10 cellular contexts compared by ENCODE assay signal in genomic region chr13:31046711-31047279, GRCh38.
DNase-seq lines count a peak whose midpoint lies in the region; ATAC-seq and TF ChIP-seq lines count a peak whose summit lies in the region.
"Had no signal": no experiment of that assay in that cellular context is flagged by ENCODE, and none has a peak within 500 bp of the region (broad histone marks: within the 10 kb centered on the region; RNA-seq: fewer than 3 reads in every experiment).

No MANE protein-coding gene starts in this region.

- H3K36me3 ChIP-seq in Peyer's patch (no peaks in the 10 kb centered on the region), gastrocnemius medialis (no peaks in the 10 kb centered on the region)

- H3K4me1 Mint-ChIP-seq in glutamatergic neuron (ENCODE audit: low read depth, unreplicated experiment), result peaks cover 47% of the 10 kb centered on the region
- peaks cover 42% of the 10 kb centered on the region for H3K4me1 Mint-ChIP-seq in activated naive CD8-positive, alpha-beta T cell treated with anti-CD3 and anti-CD28 coated beads for 36 hours

- H3K4me3 ChIP-seq in Peyer's patch (no peak overlapping the region), gastrocnemius medialis (no peak overlapping the region)

- peaks cover 18% of the 10 kb centered on the region for H3K9me3 Mint-ChIP-seq in glutamatergic neuron (ENCODE audit: unreplicated experiment)
- no peaks in the 10 kb centered on the region for H3K9me3 Mint-ChIP-seq in activated naive CD8-positive, alpha-beta T cell treated with anti-CD3 and anti-CD28 coated beads for 36 hours
- H3K9me3 Mint-ChIP-seq: neural crest cell had no signal

- no peak overlapping the region for H3K4me3 Mint-ChIP-seq in glutamatergic neuron (ENCODE audit: unreplicated experiment)
- H3K4me3 Mint-ChIP-seq in activated naive CD8-positive, alpha-beta T cell treated with anti-CD3 and anti-CD28 coated beads for 36 hours, result no peak overlapping the region
- H3K4me3 Mint-ChIP-seq: activated naive CD8-positive, alpha-beta T cell; neural crest cell had no signal

- DNase-seq in NCI-H1105 (lab: John Stamatoyannopoulos, UW), result peak; percentile 74
- DNase-seq in Peyer's patch, result peak in 2 of 3 donors; percentile 56 to 64
- peak; percentile 34 for DNase-seq in glutamatergic neuron
- DNase-seq in stimulated activated CD8-positive, alpha-beta memory T cell treated with anti-CD3 and anti-CD28 coated beads, Interleukin-4, amount 100 ng/mL, for 48 hours, result peak; percentile 22
- no peak for DNase-seq in activated naive CD8-positive, alpha-beta T cell treated with anti-CD3 and anti-CD28 coated beads for 36 hours
- DNase-seq in gastrocnemius medialis, result no peak
- DNase-seq in activated effector memory CD4-positive, alpha-beta T cell treated with Interleukin-2 at 50 U/mL for 16 hours, result no peak
- DNase-seq in T-helper 2 cell, result no peak

- no peaks in the 10 kb centered on the region for H3K27me3 ChIP-seq in Peyer's patch
- peaks cover 0 to 3% (median 0%) of the 10 kb centered on the region in 3 donors for H3K27me3 ChIP-seq in gastrocnemius medialis

- no peaks in the 10 kb centered on the region for H3K36me3 Mint-ChIP-seq in glutamatergic neuron (ENCODE audit: unreplicated experiment)
- no peaks in the 10 kb centered on the region for H3K36me3 Mint-ChIP-seq in activated naive CD8-positive, alpha-beta T cell treated with anti-CD3 and anti-CD28 coated beads for 36 hours
- H3K36me3 Mint-ChIP-seq: activated naive CD8-positive, alpha-beta T cell had no signal

- in situ Hi-C loops in gastrocnemius medialis (cut with MboI; ENCODE audit: low sequenced_read_pairs in 4 of 4), result loop anchor here in 3 of 4 donors (25.0 kb wide), 1 partner anchor 909 kb away; no protein-coding TSS in a partner anchor

- H3K9me3 ChIP-seq in Peyer's patch (no peaks in the 10 kb centered on the region), gastrocnemius medialis (no peaks in the 10 kb centered on the region)

- ATAC-seq in gastrocnemius medialis, result no peak

- H3K27ac ChIP-seq in Peyer's patch, result peak overlapping the region in 3 of 4 donors; percentile 68 to 90 (median 80)
- no peak overlapping the region for H3K27ac ChIP-seq in gastrocnemius medialis

- H3K4me1 ChIP-seq in Peyer's patch (peaks cover 0 to 24% (median 4%) of the 10 kb centered on the region in 4 donors), gastrocnemius medialis (peaks cover 0 to 4% of the 10 kb centered on the region in 2 donors)

- intact Hi-C loops in gastrocnemius medialis (cut with DNase I; ENCODE audit: low total_unique reads), result loop anchor here (10.0 kb wide), 2 partner anchors 242 to 372 kb away; no protein-coding TSS in a partner anchor

- peaks cover 6% of the 10 kb centered on the region for H3K27me3 Mint-ChIP-seq in glutamatergic neuron (ENCODE audit: unreplicated experiment)
- H3K27me3 Mint-ChIP-seq in activated naive CD8-positive, alpha-beta T cell treated with anti-CD3 and anti-CD28 coated beads for 36 hours, result peaks cover 26% of the 10 kb centered on the region

- H3K27ac Mint-ChIP-seq in glutamatergic neuron (ENCODE audit: unreplicated experiment), result no peak overlapping the region
- no peak overlapping the region for H3K27ac Mint-ChIP-seq in activated naive CD8-positive, alpha-beta T cell treated with anti-CD3 and anti-CD28 coated beads for 36 hours

- no peak for TF ChIP-seq CTCF in Peyer's patch (IDR thresholded peaks at IDR 0.05)
- no peak for TF ChIP-seq CTCF in glutamatergic neuron (IDR thresholded peaks at IDR 0.05; ENCODE audit: partially characterized antibody, unreplicated experiment)
- no peak for TF ChIP-seq CTCF in gastrocnemius medialis (IDR thresholded peaks at IDR 0.05 in 4 of 5, conservative IDR thresholded peaks at IDR 0.05 in 1 of 5)

- TF ChIP-seq POLR2A in Peyer's patch (IDR thresholded peaks at IDR 0.05) (no peak), gastrocnemius medialis (IDR thresholded peaks at IDR 0.05) (no peak)

Comparison
In these comparisons a context has a peak if more than half of its experiments do, and no peak if none do; other contexts are left out.
1. DNase-seq: peak in NCI-H1105 (single experiment), Peyer's patch (2 of 3), glutamatergic neuron (single experiment) and stimulated activated CD8-positive, alpha-beta memory T cell treated with anti-CD3 and anti-CD28 coated beads, Interleukin-4, amount 100 ng/mL, for 48 hours (single experiment); none in activated naive CD8-positive, alpha-beta T cell treated with anti-CD3 and anti-CD28 coated beads for 36 hours (single experiment), gastrocnemius medialis (0 of 2), activated effector memory CD4-positive, alpha-beta T cell treated with Interleukin-2 at 50 U/mL for 16 hours (single experiment) and T-helper 2 cell (0 of 5).
2. H3K27ac ChIP-seq: peak in Peyer's patch (3 of 4); none in gastrocnemius medialis (0 of 4).